In the genomic region with DNA sequence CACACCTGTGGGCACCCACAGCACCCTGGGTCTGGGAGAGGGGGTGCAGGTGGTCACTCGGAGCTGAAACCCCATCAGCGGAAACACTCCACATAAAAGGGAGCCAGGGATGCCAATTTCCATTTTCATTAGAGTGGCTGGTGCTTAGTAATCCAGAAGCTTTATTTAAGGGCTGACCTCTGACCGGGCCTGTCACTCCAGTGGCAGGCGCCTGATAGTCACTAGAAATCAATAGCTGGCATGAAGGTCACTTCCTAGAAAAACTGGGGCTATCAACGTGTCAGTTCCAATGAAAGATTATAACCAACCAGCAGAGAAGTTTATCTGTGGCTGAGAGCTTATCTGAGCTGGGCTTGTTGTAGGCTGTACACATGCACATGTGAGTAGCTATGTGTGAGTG, we compare ENCODE assay signal across 25 cellular contexts.
"Had no signal": no experiment of that assay in that cellular context is flagged by ENCODE, and none has a peak within 500 bp of the region (broad histone marks: within the 10 kb centered on the region; RNA-seq: fewer than 3 reads in every experiment).

No MANE protein-coding gene starts in this region.

- H3K4me1 Mint-ChIP-seq: activated CD8-positive, alpha-beta memory T cell treated with anti-CD3 and anti-CD28 coated beads, Interleukin-2, amount 10 ng/mL, durations not matched to agents 7 days and 5 days; activated naive CD4-positive, alpha-beta T cell treated with anti-CD3 and anti-CD28 coated beads, Interleukin-2, amount 50 U/mL, for 24 hours; T-cell had no signal

- FAIRE-seq: TTC549 had no signal

- H3K9me3 Mint-ChIP-seq: activated naive CD4-positive, alpha-beta T cell treated with anti-CD3 and anti-CD28 coated beads, Interleukin-2, amount 50 U/mL, for 24 hours; activated T-cell treated with anti-CD3 and anti-CD28 coated beads, Interleukin-2, amount 50 U/mL, for 24 hours; activated T-helper 1 cell treated with anti-CD3 and anti-CD28 coated beads, Interleukin-12 subunit alpha, Interleukin-12 subunit beta, Interleukin-2, Interleukin-4 antibody, amounts not matched to agents 30 ng/mL and 10 ng/mL and 1 ng/mL, durations not matched to agents 14 hours and 24 hours and 36 hours; T-cell; WTC11 had no signal

- H3K4me3 Mint-ChIP-seq: activated CD8-positive, alpha-beta memory T cell treated with anti-CD3 and anti-CD28 coated beads, Interleukin-2, amount 10 ng/mL, durations not matched to agents 7 days and 5 days; activated naive CD4-positive, alpha-beta T cell treated with anti-CD3 and anti-CD28 coated beads, Interleukin-2, amount 50 U/mL, for 24 hours; activated T-cell treated with anti-CD3 and anti-CD28 coated beads, Interleukin-2, amount 50 U/mL, for 24 hours; activated T-helper 1 cell treated with anti-CD3 and anti-CD28 coated beads, Interleukin-12 subunit alpha, Interleukin-12 subunit beta, Interleukin-2, Interleukin-4 antibody, amounts not matched to agents 30 ng/mL and 10 ng/mL and 1 ng/mL, durations not matched to agents 14 hours and 24 hours and 36 hours; T-cell; WTC11 had no signal

- H3K27ac Mint-ChIP-seq: activated CD8-positive, alpha-beta memory T cell treated with anti-CD3 and anti-CD28 coated beads, Interleukin-2, amount 10 ng/mL, durations not matched to agents 7 days and 5 days; activated naive CD4-positive, alpha-beta T cell treated with anti-CD3 and anti-CD28 coated beads, Interleukin-2, amount 50 U/mL, for 24 hours; activated T-cell treated with anti-CD3 and anti-CD28 coated beads, Interleukin-2, amount 50 U/mL, for 24 hours; activated T-helper 1 cell treated with anti-CD3 and anti-CD28 coated beads, Interleukin-12 subunit alpha, Interleukin-12 subunit beta, Interleukin-2, Interleukin-4 antibody, amounts not matched to agents 30 ng/mL and 10 ng/mL and 1 ng/mL, durations not matched to agents 14 hours and 24 hours and 36 hours; T-cell; WTC11 had no signal

- DNase-seq: activated CD4-positive, alpha-beta T cell treated with anti-CD3 and anti-CD28 coated beads for 48 hours; activated CD4-positive, alpha-beta T cell treated with anti-CD3 and anti-CD28 coated beads, Interleukin-2, amount 50 U/mL, for 48 hours; activated CD4-positive, CD25-positive, alpha-beta regulatory T cell treated with anti-CD3 and anti-CD28 coated beads, Interleukin-2, amount 50 U/mL, for 72 hours; activated CD8-positive, alpha-beta memory T cell treated with anti-CD3 and anti-CD28 coated beads, Interleukin-2, amount 10 ng/mL, durations not matched to agents 7 days and 5 days; activated effector memory CD4-positive, alpha-beta T cell treated with Interleukin-2 at 50 U/mL for 16 hours; activated naive CD4-positive, alpha-beta T cell; activated T-cell treated with anti-CD3 and anti-CD28 coated beads, Interleukin-2, amount 50 U/mL, for 24 hours; aorta; IMR-90; KBM-7; NCI-H1048; NCI-H146; NCI-H1930; NCI-H345; NCI-H510A; NCI-H526 treated with DMSO at 0.1 percent for 48 hours; NCI-H82; SIG-M5; T-cell; T-helper 2 cell; T1000 had no signal

- H3K36me3 Mint-ChIP-seq: activated CD8-positive, alpha-beta memory T cell treated with anti-CD3 and anti-CD28 coated beads, Interleukin-2, amount 10 ng/mL, durations not matched to agents 7 days and 5 days; activated naive CD4-positive, alpha-beta T cell treated with anti-CD3 and anti-CD28 coated beads, Interleukin-2, amount 50 U/mL, for 24 hours; T-cell; WTC11 had no signal
